ENCODE assay signal across 1 cellular context in the genomic region with DNA sequence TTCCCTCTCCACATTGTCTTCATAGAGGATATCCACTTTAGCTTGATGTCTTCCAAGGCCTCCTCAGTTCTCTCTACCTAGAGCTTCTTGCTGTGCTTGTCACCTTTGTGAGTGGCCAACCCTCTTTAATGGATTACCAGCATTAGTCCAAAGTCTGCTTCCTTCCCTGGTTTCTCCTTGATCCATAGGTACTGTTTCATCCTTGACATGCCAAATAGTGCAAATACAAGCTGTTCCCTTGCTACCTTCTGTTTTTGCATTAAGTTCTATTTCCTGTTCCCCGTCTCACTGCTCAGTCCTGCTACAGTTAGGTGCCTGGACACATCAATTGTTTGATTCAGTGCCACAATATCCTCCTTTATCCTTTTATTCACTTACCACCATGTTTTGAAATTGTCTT.
TF ChIP-seq lines count a peak whose summit lies in the region.

No MANE protein-coding gene starts in this region.

TF ChIP-seq in HepG2, 621 proteins besides CTCF, POLR2A, EP300 and RAD21 (continued from another document):
- peak; percentile 30; the same call in 1 of the 2 replicates for TF ChIP-seq ESRRA (CRISPR knock-in tag; IDR thresholded peaks at IDR 0.05; ENCODE audit: low read depth)
- TF ChIP-seq MXD4 (CRISPR knock-in tag; IDR thresholded peaks at IDR 0.05): no peak
- TF ChIP-seq ZEB1 (IDR thresholded peaks at IDR 0.05; ENCODE audit: insufficient replicate concordance, low read depth): no peak
- no peak for TF ChIP-seq ZNF674 (CRISPR knock-in tag; IDR thresholded peaks at IDR 0.05; ENCODE audit: low read depth)
- no peak for TF ChIP-seq GTF3A (CRISPR knock-in tag; conservative IDR thresholded peaks at IDR 0.05)
- 0 out of 2 replicates have a peak, but pooled peaks have one; percentile 25 for TF ChIP-seq KMT2A (CRISPR knock-in tag; IDR thresholded peaks at IDR 0.05)
- TF ChIP-seq, protein P1, sequence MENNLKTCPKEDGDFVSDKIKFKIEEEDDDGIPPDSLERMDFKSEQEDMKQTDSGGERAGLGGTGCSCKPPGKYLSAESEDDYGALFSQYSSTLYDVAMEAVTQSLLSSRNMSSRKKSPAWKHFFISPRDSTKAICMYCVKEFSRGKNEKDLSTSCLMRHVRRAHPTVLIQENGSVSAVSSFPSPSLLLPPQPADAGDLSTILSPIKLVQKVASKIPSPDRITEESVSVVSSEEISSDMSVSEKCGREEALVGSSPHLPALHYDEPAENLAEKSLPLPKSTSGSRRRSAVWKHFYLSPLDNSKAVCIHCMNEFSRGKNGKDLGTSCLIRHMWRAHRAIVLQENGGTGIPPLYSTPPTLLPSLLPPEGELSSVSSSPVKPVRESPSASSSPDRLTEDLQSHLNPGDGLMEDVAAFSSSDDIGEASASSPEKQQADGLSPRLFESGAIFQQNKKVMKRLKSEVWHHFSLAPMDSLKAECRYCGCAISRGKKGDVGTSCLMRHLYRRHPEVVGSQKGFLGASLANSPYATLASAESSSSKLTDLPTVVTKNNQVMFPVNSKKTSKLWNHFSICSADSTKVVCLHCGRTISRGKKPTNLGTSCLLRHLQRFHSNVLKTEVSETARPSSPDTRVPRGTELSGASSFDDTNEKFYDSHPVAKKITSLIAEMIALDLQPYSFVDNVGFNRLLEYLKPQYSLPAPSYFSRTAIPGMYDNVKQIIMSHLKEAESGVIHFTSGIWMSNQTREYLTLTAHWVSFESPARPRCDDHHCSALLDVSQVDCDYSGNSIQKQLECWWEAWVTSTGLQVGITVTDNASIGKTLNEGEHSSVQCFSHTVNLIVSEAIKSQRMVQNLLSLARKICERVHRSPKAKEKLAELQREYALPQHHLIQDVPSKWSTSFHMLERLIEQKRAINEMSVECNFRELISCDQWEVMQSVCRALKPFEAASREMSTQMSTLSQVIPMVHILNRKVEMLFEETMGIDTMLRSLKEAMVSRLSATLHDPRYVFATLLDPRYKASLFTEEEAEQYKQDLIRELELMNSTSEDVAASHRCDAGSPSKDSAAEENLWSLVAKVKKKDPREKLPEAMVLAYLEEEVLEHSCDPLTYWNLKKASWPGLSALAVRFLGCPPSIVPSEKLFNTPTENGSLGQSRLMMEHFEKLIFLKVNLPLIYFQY (CRISPR knock-in tag; IDR thresholded peaks at IDR 0.05; ENCODE audit: borderline replicate concordance): no peak
- no peak for TF ChIP-seq SALL2 (CRISPR knock-in tag; IDR thresholded peaks at IDR 0.05)
- TF ChIP-seq ZNF83 (CRISPR knock-in tag; IDR thresholded peaks at IDR 0.05; ENCODE audit: borderline replicate concordance): no peak
- TF ChIP-seq MZF1 (CRISPR knock-in tag; IDR thresholded peaks at IDR 0.05; ENCODE audit: borderline replicate concordance): no peak
- TF ChIP-seq NFYC (CRISPR knock-in tag; IDR thresholded peaks at IDR 0.05): no peak
- no peak for TF ChIP-seq ZNF263 (CRISPR knock-in tag; IDR thresholded peaks at IDR 0.05)
- no peak for TF ChIP-seq SCMH1 (CRISPR knock-in tag; IDR thresholded peaks at IDR 0.05; ENCODE audit: borderline replicate concordance)
- no peak for TF ChIP-seq RNF2 (conservative IDR thresholded peaks at IDR 0.05; ENCODE audit: low read depth)
- no peak for TF ChIP-seq MEIS1 (CRISPR knock-in tag; IDR thresholded peaks at IDR 0.05; ENCODE audit: borderline replicate concordance)
- TF ChIP-seq HOXA7 (CRISPR knock-in tag; IDR thresholded peaks at IDR 0.05): no peak
- TF ChIP-seq ZNF121 (CRISPR knock-in tag; IDR thresholded peaks at IDR 0.05): peak; percentile 78
- TF ChIP-seq, protein P2, sequence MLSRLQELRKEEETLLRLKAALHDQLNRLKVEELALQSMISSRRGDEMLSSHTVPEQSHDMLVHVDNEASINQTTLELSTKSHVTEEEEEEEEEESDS (CRISPR knock-in tag; IDR thresholded peaks at IDR 0.05; ENCODE audit: borderline replicate concordance): no peak
- no peak for TF ChIP-seq DDIT3 (CRISPR knock-in tag; IDR thresholded peaks at IDR 0.05)
- TF ChIP-seq NR0B2 (CRISPR knock-in tag; IDR thresholded peaks at IDR 0.05): no peak
- TF ChIP-seq AGO1 (IDR thresholded peaks at IDR 0.05; ENCODE audit: low read depth, low read length, poor library complexity, severe bottlenecking): no peak
- TF ChIP-seq THAP7 (CRISPR knock-in tag; IDR thresholded peaks at IDR 0.05): no peak
- no peak for TF ChIP-seq ZNF205 (CRISPR knock-in tag; IDR thresholded peaks at IDR 0.05)
- no peak for TF ChIP-seq TCF12 (IDR thresholded peaks at IDR 0.05)
- TF ChIP-seq TCF12 (CRISPR knock-in tag; IDR thresholded peaks at IDR 0.05): no peak
- peak; percentile 68 for TF ChIP-seq HNF4G (IDR thresholded peaks at IDR 0.05; ENCODE audit: borderline replicate concordance, low read depth, low read length)
- TF ChIP-seq HNF4G (CRISPR knock-in tag; IDR thresholded peaks at IDR 0.05; ENCODE audit: borderline replicate concordance, low read depth): no peak
- no peak for TF ChIP-seq ZNF556 (CRISPR knock-in tag; IDR thresholded peaks at IDR 0.05; ENCODE audit: borderline replicate concordance)
- TF ChIP-seq RFX5 (IDR thresholded peaks at IDR 0.05; ENCODE audit: low read depth, low read length): no peak
- peak; percentile 33; the same call in 1 of the 2 replicates for TF ChIP-seq RXRB (CRISPR knock-in tag; IDR thresholded peaks at IDR 0.05; ENCODE audit: borderline replicate concordance)
- no peak for TF ChIP-seq ZNF660 (CRISPR knock-in tag; IDR thresholded peaks at IDR 0.05; ENCODE audit: borderline replicate concordance, low read depth)
- TF ChIP-seq CEBPG (CRISPR knock-in tag; IDR thresholded peaks at IDR 0.05): 0 out of 2 replicates have a peak, but pooled peaks have one; percentile 15
- no peak for TF ChIP-seq TEAD2 (CRISPR knock-in tag; IDR thresholded peaks at IDR 0.05)
- TF ChIP-seq YEATS2 (CRISPR knock-in tag; IDR thresholded peaks at IDR 0.05; ENCODE audit: borderline replicate concordance): no peak
- TF ChIP-seq, protein P3, sequence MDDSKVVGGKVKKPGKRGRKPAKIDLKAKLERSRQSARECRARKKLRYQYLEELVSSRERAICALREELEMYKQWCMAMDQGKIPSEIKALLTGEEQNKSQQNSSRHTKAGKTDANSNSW (CRISPR knock-in tag; IDR thresholded peaks at IDR 0.05; ENCODE audit: borderline replicate concordance): no peak
- TF ChIP-seq, protein P4, sequence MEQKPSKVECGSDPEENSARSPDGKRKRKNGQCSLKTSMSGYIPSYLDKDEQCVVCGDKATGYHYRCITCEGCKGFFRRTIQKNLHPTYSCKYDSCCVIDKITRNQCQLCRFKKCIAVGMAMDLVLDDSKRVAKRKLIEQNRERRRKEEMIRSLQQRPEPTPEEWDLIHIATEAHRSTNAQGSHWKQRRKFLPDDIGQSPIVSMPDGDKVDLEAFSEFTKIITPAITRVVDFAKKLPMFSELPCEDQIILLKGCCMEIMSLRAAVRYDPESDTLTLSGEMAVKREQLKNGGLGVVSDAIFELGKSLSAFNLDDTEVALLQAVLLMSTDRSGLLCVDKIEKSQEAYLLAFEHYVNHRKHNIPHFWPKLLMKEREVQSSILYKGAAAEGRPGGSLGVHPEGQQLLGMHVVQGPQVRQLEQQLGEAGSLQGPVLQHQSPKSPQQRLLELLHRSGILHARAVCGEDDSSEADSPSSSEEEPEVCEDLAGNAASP (CRISPR knock-in tag; IDR thresholded peaks at IDR 0.05; ENCODE audit: borderline replicate concordance): no peak
- TF ChIP-seq HOXA3 (CRISPR knock-in tag; IDR thresholded peaks at IDR 0.05): peak; percentile 14; the same call in 1 of the 2 replicates
- peak; percentile 29; the same call in 1 of the 2 replicates for TF ChIP-seq HNF1B (CRISPR knock-in tag; IDR thresholded peaks at IDR 0.05)
- TF ChIP-seq ZNF335 (CRISPR knock-in tag; IDR thresholded peaks at IDR 0.05): no peak
- no peak for TF ChIP-seq HINFP (CRISPR knock-in tag; IDR thresholded peaks at IDR 0.05; ENCODE audit: low read depth)
- no peak for TF ChIP-seq DNMT3B (CRISPR knock-in tag; conservative IDR thresholded peaks at IDR 0.05)
- TF ChIP-seq ZNF33A (CRISPR knock-in tag; IDR thresholded peaks at IDR 0.05; ENCODE audit: borderline replicate concordance): no peak
- peak; percentile 31; the same call in 1 of the 2 replicates for TF ChIP-seq ZNF292 (CRISPR knock-in tag; IDR thresholded peaks at IDR 0.05; ENCODE audit: borderline replicate concordance, low read depth)
- no peak for TF ChIP-seq RFX3 (CRISPR knock-in tag; IDR thresholded peaks at IDR 0.05)
- no peak for TF ChIP-seq ATF5 (CRISPR knock-in tag; IDR thresholded peaks at IDR 0.05; ENCODE audit: low read depth)
- no peak for TF ChIP-seq WIZ (CRISPR knock-in tag; IDR thresholded peaks at IDR 0.05)
- no peak for TF ChIP-seq ZNF253 (CRISPR knock-in tag; IDR thresholded peaks at IDR 0.05; ENCODE audit: borderline replicate concordance)
